Comparison of ENCODE assay signal across 8 cellular contexts in genomic region chr20:5077761-5078387, GRCh38. TPM values are rescaled to one million over a fixed set of nuclear protein-coding genes. Genes with fewer than 3 reads are reported as not detected.
DNase-seq lines count a peak whose midpoint lies in the region; ATAC-seq and TF ChIP-seq lines count a peak whose summit lies in the region.

No MANE protein-coding gene starts in this region.

- H3K27ac Mint-ChIP-seq in activated CD4-positive, alpha-beta T cell treated with anti-CD3 and anti-CD28 coated beads for 36 hours: peak overlapping the region; percentile 93
- peak overlapping the region; percentile 67 to 95 for H3K27ac Mint-ChIP-seq in stimulated activated naive CD8-positive, alpha-beta T cell treated with anti-CD3 and anti-CD28 coated beads, Interleukin-15, amount 100 ng/mL, for 72 hours
- H3K27ac Mint-ChIP-seq in chondrocyte (ENCODE audit: unreplicated experiment): no peak overlapping the region

- no TSS peak for BruUV-seq in Panc1 (replicated peaks; lab: Mats Ljungman, UMichigan)

- TF ChIP-seq CTCF in Panc1 (IDR thresholded peaks at IDR 0.05): no peak
- no peak for TF ChIP-seq CTCF in esophagus muscularis mucosa (IDR thresholded peaks at IDR 0.05)
- no peak for TF ChIP-seq CTCF in chondrocyte (IDR thresholded peaks at IDR 0.05)

- no peak for TF ChIP-seq POLR2A in esophagus muscularis mucosa (IDR thresholded peaks at IDR 0.05; ENCODE audit: low read depth)

- no peaks in the 10 kb centered on the region for H3K27me3 Mint-ChIP-seq in activated CD4-positive, alpha-beta T cell treated with anti-CD3 and anti-CD28 coated beads for 36 hours
- no peaks in the 10 kb centered on the region for H3K27me3 Mint-ChIP-seq in stimulated activated naive CD8-positive, alpha-beta T cell treated with anti-CD3 and anti-CD28 coated beads, Interleukin-15, amount 100 ng/mL, for 72 hours
- H3K27me3 Mint-ChIP-seq in chondrocyte (ENCODE audit: low read depth): no peaks in the 10 kb centered on the region

- no peaks in the 10 kb centered on the region for H3K36me3 Mint-ChIP-seq in activated CD4-positive, alpha-beta T cell treated with anti-CD3 and anti-CD28 coated beads for 36 hours (ENCODE audit: low read depth)
- H3K36me3 Mint-ChIP-seq in chondrocyte (ENCODE audit: low read depth): no peaks in the 10 kb centered on the region

- peak overlapping the region; percentile 51 for H3K27ac ChIP-seq in Panc1 (ENCODE audit: low read length)
- H3K27ac ChIP-seq in esophagus muscularis mucosa (replicated peaks in 1 of 4): peak overlapping the region; percentile 43 to 68 (median 56)

- in situ Hi-C loops in Panc1 (cut with HindIII; ENCODE audit: low pct_unique_long_range_greater_than_20kb, low sequenced_read_pairs): no loop called here

- no peaks in the 10 kb centered on the region for H3K9me3 ChIP-seq in Panc1 (ENCODE audit: control insufficient read depth, insufficient read depth, low read depth, low read length)
- H3K9me3 ChIP-seq in esophagus muscularis mucosa: no peaks in the 10 kb centered on the region

- peaks cover 8% of the 10 kb centered on the region; the same call in 1 of the 2 replicates for H3K4me1 ChIP-seq in Panc1 (ENCODE audit: control insufficient read depth, insufficient read depth, low read length)
- peaks cover 12 to 32% (median 15%) of the 10 kb centered on the region in 4 donors for H3K4me1 ChIP-seq in esophagus muscularis mucosa

- TF ChIP-seq EP300 in esophagus muscularis mucosa (IDR thresholded peaks at IDR 0.05): no peak

- H3K9me3 Mint-ChIP-seq in activated CD4-positive, alpha-beta T cell treated with anti-CD3 and anti-CD28 coated beads for 36 hours (ENCODE audit: low read depth): no peaks in the 10 kb centered on the region
- H3K9me3 Mint-ChIP-seq in stimulated activated naive CD8-positive, alpha-beta T cell treated with anti-CD3 and anti-CD28 coated beads, Interleukin-15, amount 100 ng/mL, for 72 hours: no peaks in the 10 kb centered on the region
- no peaks in the 10 kb centered on the region for H3K9me3 Mint-ChIP-seq in chondrocyte (ENCODE audit: low read depth)

- H3K36me3 ChIP-seq in Panc1 (ENCODE audit: control insufficient read depth, insufficient read depth, low read length) (no peaks in the 10 kb centered on the region), esophagus muscularis mucosa (no peaks in the 10 kb centered on the region)

- intact Hi-C loops in activated CD4-positive, alpha-beta T cell treated with anti-CD3 and anti-CD28 coated beads for 36 hours (cut with DNase I, micrococcal nuclease): loop anchor here (1.0 to 2.0 kb wide), 5 partner anchors 21 to 264 kb away; partner anchors contain the start of gene SLC23A2 (in 1 of the 2)
- intact Hi-C loops in Panc1 (cut with micrococcal nuclease; ENCODE audit: unreplicated experiment): no loop called here
- intact Hi-C loops in esophagus muscularis mucosa (cut with DNase I): no loop called here

- CTCF ChIA-PET in activated CD4-positive, alpha-beta T cell treated with anti-CD3 and anti-CD28 coated beads for 36 hours (lab: Charles Lee): interaction anchor here (0.6 to 3.6 kb wide), 5 partner anchors 18 to 89 kb away, joined by 3 to 21 read pairs (median 4); no protein-coding TSS in a partner anchor
- CTCF ChIA-PET in Panc1 (lab: Charles Lee): no interaction called here

- H3K4me3 ChIP-seq in Panc1 (ENCODE audit: low read depth in 2 of 2, low read length in 2 of 2): peak overlapping the region; percentile 20 to 45
- peak overlapping the region; percentile 27 to 46 (median 30) for H3K4me3 ChIP-seq in esophagus muscularis mucosa

- WGBS in esophagus muscularis mucosa: 55% methylated on average over 4 of the region's 4 CpGs

- POLR2A ChIA-PET in activated CD4-positive, alpha-beta T cell treated with anti-CD3 and anti-CD28 coated beads for 36 hours (lab: Charles Lee): interaction anchor here (0.6 kb wide), 2 partner anchors 97 to 841 kb away, joined by 4 to 8 read pairs; no protein-coding TSS in a partner anchor
- POLR2A ChIA-PET in Panc1 (lab: Charles Lee): no interaction called here

- H3K4me3 Mint-ChIP-seq in activated CD4-positive, alpha-beta T cell treated with anti-CD3 and anti-CD28 coated beads for 36 hours: peak overlapping the region; percentile 58
- peak overlapping the region; percentile 62 to 70 for H3K4me3 Mint-ChIP-seq in stimulated activated naive CD8-positive, alpha-beta T cell treated with anti-CD3 and anti-CD28 coated beads, Interleukin-15, amount 100 ng/mL, for 72 hours
- no peak overlapping the region for H3K4me3 Mint-ChIP-seq in chondrocyte (ENCODE audit: unreplicated experiment)

- H3K4me1 Mint-ChIP-seq in activated CD4-positive, alpha-beta T cell treated with anti-CD3 and anti-CD28 coated beads for 36 hours: peaks cover 38% of the 10 kb centered on the region
- peaks cover 61% of the 10 kb centered on the region for H3K4me1 Mint-ChIP-seq in stimulated activated naive CD8-positive, alpha-beta T cell treated with anti-CD3 and anti-CD28 coated beads, Interleukin-15, amount 100 ng/mL, for 72 hours
- peaks cover 35% of the 10 kb centered on the region for H3K4me1 Mint-ChIP-seq in chondrocyte (ENCODE audit: low read depth)

- ATAC-seq in activated CD4-positive, alpha-beta T cell treated with anti-CD3 and anti-CD28 coated beads for 36 hours: peak; percentile 59
- peak; percentile 44 for ATAC-seq in Panc1
- ATAC-seq in stimulated activated naive CD8-positive, alpha-beta T cell treated with anti-CD3 and anti-CD28 coated beads, Interleukin-15, amount 100 ng/mL, for 72 hours: peak; percentile 57

- DNase-seq in activated CD4-positive, alpha-beta T cell treated with anti-CD3 and anti-CD28 coated beads for 36 hours: peak; percentile 35
- DNase-seq in activated CD4-positive, alpha-beta T cell treated with anti-CD3 and anti-CD28 coated beads, Interleukin-2, amount 50 U/mL, for 4 hours: no peak
- DNase-seq in Panc1 (ENCODE audit: low read depth, low spot score) (no peak), esophagus muscularis mucosa (ENCODE audit: extremely low spot score) (no peak), chondrocyte (ENCODE audit: low spot score) (no peak), NCI-H1092 (lab: John Stamatoyannopoulos, UW) (no peak), iPS-NIHi7 (ENCODE audit: extremely low spot score) (no peak)
- DNase-seq in stimulated activated naive CD8-positive, alpha-beta T cell treated with anti-CD3 and anti-CD28 coated beads, Interleukin-15, amount 100 ng/mL, for 72 hours: peak in 1 of 2 donors; percentile 6

- H3K27me3 ChIP-seq in Panc1 (ENCODE audit: control insufficient read depth, insufficient read depth, low read length): no peaks in the 10 kb centered on the region
- H3K27me3 ChIP-seq in esophagus muscularis mucosa: no peaks in the 10 kb centered on the region

RNA-seq across cellular contexts. Expression of gene TMEM230, which starts 35.0 kb away (rescaled TPM):
- 10 to 100 TPM; 63.7 to 66.3 TPM for total RNA-seq in activated CD4-positive, alpha-beta T cell treated with anti-CD3 and anti-CD28 coated beads for 36 hours
- total RNA-seq in Panc1 (2021; ENCODE audit: unreplicated experiment) (89.3 TPM), esophagus muscularis mucosa (100 to 1,000 TPM in 3 of 4 donors, 10 to 100 TPM in 1; 85.8 to 118 (median 107) TPM), chondrocyte (92.8 to 118 TPM (median 93.8 TPM) in 3 replicates)
- 77.7 TPM for polyA plus RNA-seq in Panc1 (2012; ENCODE audit: insufficient read length)

RNA-seq across cellular contexts. Expression of gene PCNA, which starts 41.9 kb away (rescaled TPM):
- 100 to 1,000 TPM; 494 to 576 TPM for total RNA-seq in activated CD4-positive, alpha-beta T cell treated with anti-CD3 and anti-CD28 coated beads for 36 hours
- total RNA-seq in Panc1 (2021; ENCODE audit: unreplicated experiment): 182 TPM
- 106 TPM for polyA plus RNA-seq in Panc1 (2012; ENCODE audit: insufficient read length)
- 10 to 100 TPM; 25.0 to 37.8 (median 35.9) TPM for total RNA-seq in esophagus muscularis mucosa
- total RNA-seq in chondrocyte: 46.3 to 117 TPM (median 49.4 TPM) in 3 replicates

RNA-seq across cellular contexts. Expression of gene CDS2, which starts 48.9 kb away (rescaled TPM):
- 10 to 100 TPM; 34.3 to 41.3 TPM for total RNA-seq in activated CD4-positive, alpha-beta T cell treated with anti-CD3 and anti-CD28 coated beads for 36 hours
- 54.0 TPM for total RNA-seq in Panc1 (2021; ENCODE audit: unreplicated experiment)
- polyA plus RNA-seq in Panc1 (2012; ENCODE audit: insufficient read length): 29.1 TPM
- total RNA-seq in esophagus muscularis mucosa: 10 to 100 TPM; 54.8 to 83.1 (median 69.7) TPM
- total RNA-seq in chondrocyte: 33.0 to 46.9 TPM (median 42.9 TPM) in 3 replicates

Comparison
In these comparisons a context has a peak if more than half of its experiments do, and no peak if none do; other contexts are left out.
1. intact Hi-C loops: an anchor here in activated CD4-positive, alpha-beta T cell treated with anti-CD3 and anti-CD28 coated beads for 36 hours (1.0 to 2.0 kb wide); none called in Panc1 and esophagus muscularis mucosa.